ENCODE assay signal across 32 cellular contexts in the genomic region with DNA sequence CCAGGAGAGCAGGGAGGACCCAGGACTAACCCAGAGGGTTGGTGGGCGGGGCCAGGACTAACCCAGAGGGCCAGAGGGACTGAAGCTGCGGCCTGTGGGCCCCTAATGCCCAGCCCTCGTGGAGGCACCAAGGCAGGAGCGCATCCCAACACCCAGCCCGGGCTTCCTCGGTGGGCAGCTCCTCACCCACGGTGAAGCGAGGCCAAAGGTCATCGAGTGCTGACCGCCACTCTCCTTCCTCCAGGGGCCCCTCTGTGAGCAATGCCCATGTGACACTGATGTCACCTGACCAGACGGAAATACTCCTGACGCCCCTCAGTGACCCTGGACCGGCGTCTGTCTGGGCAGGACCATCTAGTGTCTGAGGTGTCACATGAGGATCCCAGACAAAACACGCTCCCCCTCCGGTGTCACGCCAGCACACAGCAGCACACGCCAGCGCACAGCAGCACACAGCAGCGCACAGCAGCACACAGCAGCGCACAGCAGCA. TPM values are rescaled to one million over a fixed set of nuclear protein-coding genes. Genes with fewer than 3 reads are reported as not detected.
DNase-seq lines count a peak whose midpoint lies in the region; ATAC-seq, FAIRE-seq and TF ChIP-seq lines count a peak whose summit lies in the region.
"Had no signal": no experiment of that assay in that cellular context is flagged by ENCODE, and none has a peak within 500 bp of the region (broad histone marks: within the 10 kb centered on the region; RNA-seq: fewer than 3 reads in every experiment).

No MANE protein-coding gene starts in this region.

- H3K4me1 ChIP-seq in astrocyte (ENCODE audit: insufficient read depth, low read length), result no peaks in the 10 kb centered on the region
- H3K4me1 ChIP-seq: adrenal gland, thyroid gland had no signal

- ATAC-seq in left ventricle myocardium superior (peak; percentile 52), GM18868 (IDR thresholded peaks at IDR 0.05; ENCODE audit: unreplicated experiment) (no peak)
- ATAC-seq: sciatic nerve had no signal

- H3K79me2 ChIP-seq in astrocyte (ENCODE audit: insufficient read depth, low read length), result peaks cover 43% of the 10 kb centered on the region

- H3K9ac ChIP-seq in astrocyte (ENCODE audit: low read length), result no peak overlapping the region

- no peaks in the 10 kb centered on the region for H3K27me3 ChIP-seq in astrocyte (ENCODE audit: insufficient read depth, low read length)
- H3K27me3 ChIP-seq: adrenal gland, thyroid gland had no signal

- no peak for TF ChIP-seq CTCF in astrocyte (IDR thresholded peaks at IDR 0.05; ENCODE audit: insufficient read depth, low read depth, low read length)
- no peak for TF ChIP-seq CTCF in progenitor cell of endocrine pancreas (IDR thresholded peaks at IDR 0.05; ENCODE audit: unreplicated experiment)

- peaks cover 7% of the 10 kb centered on the region for H3K36me3 Mint-ChIP-seq in astrocyte (ENCODE audit: low read depth, unreplicated experiment)
- peaks cover 5% of the 10 kb centered on the region for H3K36me3 Mint-ChIP-seq in progenitor cell of endocrine pancreas (ENCODE audit: insufficient read depth)

- H3K4me2 ChIP-seq in astrocyte (ENCODE audit: low read length), result no peak overlapping the region

- H3K4me1 Mint-ChIP-seq in astrocyte (ENCODE audit: low read depth, unreplicated experiment) (peaks cover 8% of the 10 kb centered on the region), progenitor cell of endocrine pancreas (ENCODE audit: low read depth) (peaks cover 5% of the 10 kb centered on the region)

- H4K20me1 ChIP-seq in astrocyte (ENCODE audit: insufficient read depth, low read length), result peaks cover 61% of the 10 kb centered on the region

- peak overlapping the region; percentile 58 for H3K27ac Mint-ChIP-seq in astrocyte (ENCODE audit: unreplicated experiment)
- H3K27ac Mint-ChIP-seq in progenitor cell of endocrine pancreas, result peak overlapping the region; percentile 56
- H3K27ac Mint-ChIP-seq: activated naive CD4-positive, alpha-beta T cell treated with anti-CD3 and anti-CD28 coated beads, Interleukin-2, amount 10 ng/mL, durations not matched to agents 7 days and 5 days; mesothelial cell of epicardium had no signal

- no peaks in the 10 kb centered on the region for H3K36me3 ChIP-seq in astrocyte (ENCODE audit: insufficient read depth, low read length)
- H3K36me3 ChIP-seq: adrenal gland, thyroid gland had no signal

- DNase-seq in Caki2 (ENCODE audit: low read depth) (peak; percentile 46), astrocyte (ENCODE audit: low read depth) (no peak), left ventricle myocardium superior (no peak), progenitor cell of endocrine pancreas (ENCODE audit: low spot score, unreplicated experiment) (no peak), COLO829 (ENCODE audit: low spot score) (no peak)
- DNase-seq in activated naive CD4-positive, alpha-beta T cell (lab: John Stamatoyannopoulos, UW), result no peak
- DNase-seq: activated CD4-positive, alpha-beta T cell treated with anti-CD3 and anti-CD28 coated beads, Interleukin-2, amount 50 U/mL, for 48 hours; activated CD4-positive, CD25-positive, alpha-beta regulatory T cell treated with anti-CD3 and anti-CD28 coated beads, Interleukin-2, amount 50 U/mL, for 72 hours; activated naive CD4-positive, alpha-beta T cell treated with anti-CD3 and anti-CD28 coated beads, Interleukin-2, amount 10 ng/mL, durations not matched to agents 7 days and 5 days; effector CD4-positive, alpha-beta T cell; H7; naive B cell; NCI-H1092; NCI-H1694; NCI-H510A; RPMI8226; stimulated activated CD4-positive, alpha-beta T cell treated with anti-CD3 and anti-CD28 coated beads, Interleukin-12 subunit alpha, Interleukin-12 subunit beta, amount 100 ng/mL, for 4 hours; stimulated activated CD4-positive, alpha-beta T cell treated with anti-CD3 and anti-CD28 coated beads, Interleukin-4, amount 100 ng/mL, for 1 hour; thyroid gland had no signal

- in situ Hi-C loops in Caki2 (cut with HindIII; ENCODE audit: low pct_unique_long_range_greater_than_20kb, low sequenced_read_pairs), result no loop called here

- H3K27me3 Mint-ChIP-seq in astrocyte (ENCODE audit: low read depth, unreplicated experiment) (no peaks in the 10 kb centered on the region), progenitor cell of endocrine pancreas (no peaks in the 10 kb centered on the region)
- H3K27me3 Mint-ChIP-seq: activated naive CD4-positive, alpha-beta T cell treated with anti-CD3 and anti-CD28 coated beads, Interleukin-2, amount 10 ng/mL, durations not matched to agents 7 days and 5 days; brain; naive B cell had no signal

- no peak overlapping the region for H3K4me3 ChIP-seq in astrocyte (ENCODE audit: insufficient read depth, low read depth, low read length)
- H3K4me3 ChIP-seq: adrenal gland, SK-N-MC, thyroid gland had no signal

- no peaks in the 10 kb centered on the region for H3K9me3 Mint-ChIP-seq in astrocyte (ENCODE audit: unreplicated experiment)
- H3K9me3 Mint-ChIP-seq in progenitor cell of endocrine pancreas (ENCODE audit: low read depth), result no peaks in the 10 kb centered on the region
- H3K9me3 Mint-ChIP-seq: mesothelial cell of epicardium, naive B cell had no signal

- no peak for FAIRE-seq in astrocyte (lab: Jason Lieb, UNC)
- FAIRE-seq: D721Med had no signal

- no peaks in the 10 kb centered on the region for H3K9me3 ChIP-seq in astrocyte (ENCODE audit: insufficient read depth, low read depth, low read length)
- H3K9me3 ChIP-seq: adrenal gland, thyroid gland had no signal

- H2AFZ ChIP-seq in astrocyte (ENCODE audit: low read depth, low read length), result no peak overlapping the region

- H3K27ac ChIP-seq in astrocyte (ENCODE audit: low read depth, low read length), result no peak overlapping the region
- H3K27ac ChIP-seq: adrenal gland, C4-2B, epithelial cell of prostate, SK-N-MC, thyroid gland had no signal

- intact Hi-C loops in left ventricle myocardium superior (cut with micrococcal nuclease), result no loop called here

- H3K4me3 Mint-ChIP-seq in astrocyte (ENCODE audit: unreplicated experiment) (no peak overlapping the region), progenitor cell of endocrine pancreas (ENCODE audit: low read depth) (no peak overlapping the region)
- H3K4me3 Mint-ChIP-seq: activated naive CD4-positive, alpha-beta T cell treated with anti-CD3 and anti-CD28 coated beads, Interleukin-2, amount 10 ng/mL, durations not matched to agents 7 days and 5 days; brain; mesothelial cell of epicardium; naive B cell had no signal

RNA-seq across cellular contexts. Expression of a gene that starts 28.7 kb away (rescaled TPM):
- 12.2 and 22.2 TPM in 2 replicates for total RNA-seq in Caki2 (2014; rRNA removed; shearing (Covaris generic); ENCODE audit: low replicate concordance)
- total RNA-seq in astrocyte (1.7 and 3.4 TPM in 2 replicates), left ventricle myocardium superior (41.5 TPM), progenitor cell of endocrine pancreas (1.6 and 1.9 TPM in 2 replicates)

RNA-seq across cellular contexts. Expression of a gene that starts 32.7 kb away (rescaled TPM):
- not detected in 2 replicates for total RNA-seq in Caki2 (2014; rRNA removed; shearing (Covaris generic); ENCODE audit: low replicate concordance)
- not detected in 2 replicates for total RNA-seq in astrocyte
- total RNA-seq in left ventricle myocardium superior, result not detected
- 1.2 and 1.6 TPM in 2 replicates for total RNA-seq in progenitor cell of endocrine pancreas
- total RNA-seq: Daoy; H7; M059J; posterior vena cava; T-helper 1 cell treated with Interleukin-12 subunit alpha and Interleukin-12 subunit beta and Interleukin-4 antibody, amounts not matched to agents 30 ng/mL and 1 ng/mL, for 36 hours; thyroid gland had no signal

RNA-seq across cellular contexts. Expression of a gene that starts 40.3 kb away (rescaled TPM):
- 7.6 and 10.1 TPM in 2 replicates for total RNA-seq in Caki2 (2014; rRNA removed; shearing (Covaris generic); ENCODE audit: low replicate concordance)
- total RNA-seq in astrocyte, result 13.4 and 13.8 TPM in 2 replicates
- 9.6 TPM for total RNA-seq in left ventricle myocardium superior
- total RNA-seq in progenitor cell of endocrine pancreas, result 20.3 and 20.6 TPM in 2 replicates
